ENCODE assay signal across 19 cellular contexts in the genomic region with DNA sequence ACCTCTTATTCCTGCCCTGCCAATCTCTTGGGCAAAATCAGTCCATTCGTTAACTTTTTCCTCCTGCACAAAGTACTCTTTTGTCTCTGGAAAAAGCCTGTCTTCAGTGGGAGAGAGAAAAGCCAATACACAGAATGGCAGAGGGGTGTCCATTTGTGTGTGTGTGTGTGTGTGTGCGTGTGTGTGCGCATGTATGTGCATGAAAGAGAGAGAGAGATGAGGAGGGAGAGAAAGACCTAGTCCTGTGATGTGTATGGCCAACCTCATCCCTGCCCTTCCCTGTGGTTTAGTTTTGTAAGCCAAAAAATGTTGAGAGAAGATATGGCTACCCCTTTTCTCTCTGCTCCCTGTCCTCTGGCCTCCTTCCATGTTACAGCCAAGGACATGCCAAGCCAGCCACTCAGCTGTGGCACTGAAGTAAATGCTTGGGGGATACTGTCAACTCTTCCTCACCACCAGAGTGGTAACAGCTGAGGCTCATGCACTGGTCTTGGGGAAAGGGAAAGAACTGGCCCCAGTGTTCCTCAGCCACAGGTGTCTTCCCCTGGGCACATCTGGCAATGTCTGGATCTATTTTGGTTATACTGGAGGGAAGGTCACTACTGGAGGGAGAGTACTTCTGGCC. TPM values are rescaled to one million over a fixed set of nuclear protein-coding genes. Genes with fewer than 3 reads are reported as not detected.
"Had no signal": no experiment of that assay in that cellular context is flagged by ENCODE, and none has a peak within 500 bp of the region (broad histone marks: within the 10 kb centered on the region; RNA-seq: fewer than 3 reads in every experiment).

No MANE protein-coding gene starts in this region.

- H3K4me1 ChIP-seq: SJCRH30 had no signal

- H3K27ac Mint-ChIP-seq: activated CD4-positive, alpha-beta memory T cell treated with anti-CD3 and anti-CD28 coated beads for 36 hours; activated CD4-positive, alpha-beta T cell treated with anti-CD3 and anti-CD28 coated beads, Interleukin-2, amount 10 ng/mL, durations not matched to agents 7 days and 5 days; activated naive CD4-positive, alpha-beta T cell treated with anti-CD3 and anti-CD28 coated beads, Interleukin-2, amount 50 U/mL, for 72 hours had no signal

- H3K4me3 ChIP-seq: MG63, SJCRH30 had no signal

- H3K36me3 Mint-ChIP-seq: activated naive CD4-positive, alpha-beta T cell treated with anti-CD3 and anti-CD28 coated beads, Interleukin-2, amount 50 U/mL, for 72 hours had no signal

- H3K9me3 Mint-ChIP-seq: activated CD4-positive, alpha-beta memory T cell treated with anti-CD3 and anti-CD28 coated beads for 36 hours; activated CD4-positive, alpha-beta T cell treated with anti-CD3 and anti-CD28 coated beads, Interleukin-2, amount 10 ng/mL, durations not matched to agents 7 days and 5 days; activated naive CD4-positive, alpha-beta T cell treated with anti-CD3 and anti-CD28 coated beads, Interleukin-2, amount 50 U/mL, for 72 hours; activated T-cell treated with anti-CD3 and anti-CD28 coated beads, Interleukin-2, amount 50 U/mL, for 4 hours had no signal

- H3K36me3 ChIP-seq: brain microvascular endothelial cell, MG63, SJCRH30 had no signal

- H3K4me3 Mint-ChIP-seq: activated CD4-positive, alpha-beta memory T cell treated with anti-CD3 and anti-CD28 coated beads for 36 hours; activated CD4-positive, alpha-beta T cell treated with anti-CD3 and anti-CD28 coated beads, Interleukin-2, amount 10 ng/mL, durations not matched to agents 7 days and 5 days; activated T-cell treated with anti-CD3 and anti-CD28 coated beads, Interleukin-2, amount 50 U/mL, for 4 hours had no signal

- H3K27me3 ChIP-seq: brain microvascular endothelial cell, MG63, SJCRH30 had no signal

- H3K9me3 ChIP-seq: MG63, SJCRH30, SK-N-SH had no signal

- DNase-seq: activated CD4-positive, CD25-positive, alpha-beta regulatory T cell; activated CD8-positive, alpha-beta memory T cell treated with anti-CD3 and anti-CD28 coated beads for 24 hours; activated effector memory CD4-positive, alpha-beta T cell treated with anti-CD3 and anti-CD28 coated beads, Interleukin-2, amount 50 U/mL, for 16 hours; activated naive CD4-positive, alpha-beta T cell treated with Interleukin-2 at 50 U/mL for 16 hours; activated T-cell treated with anti-CD3 and anti-CD28 coated beads, Interleukin-2, amount 50 U/mL, for 4 hours; NCI-H1092 treated with DMSO at 0.1 percent for 48 hours; NCI-H1417 treated with DMSO at 0.1 percent for 48 hours; NCI-H2029; NCI-H226 had no signal

- ATAC-seq: activated T-cell treated with anti-CD3 and anti-CD28 coated beads, Interleukin-2, amount 50 U/mL, for 4 hours had no signal

- H3K27me3 Mint-ChIP-seq: activated CD4-positive, alpha-beta memory T cell treated with anti-CD3 and anti-CD28 coated beads for 36 hours; activated CD4-positive, alpha-beta T cell treated with anti-CD3 and anti-CD28 coated beads, Interleukin-2, amount 10 ng/mL, durations not matched to agents 7 days and 5 days had no signal

- H3K27ac ChIP-seq: brain microvascular endothelial cell, KMS-11, SJCRH30, VCaP had no signal

RNA-seq across cellular contexts. Expression of gene SLC4A5, which starts 10.6 kb away (rescaled TPM):
- total RNA-seq: RPMI7951 had no signal
